Comparison of ENCODE assay signal across 8 cellular contexts in the genomic region with DNA sequence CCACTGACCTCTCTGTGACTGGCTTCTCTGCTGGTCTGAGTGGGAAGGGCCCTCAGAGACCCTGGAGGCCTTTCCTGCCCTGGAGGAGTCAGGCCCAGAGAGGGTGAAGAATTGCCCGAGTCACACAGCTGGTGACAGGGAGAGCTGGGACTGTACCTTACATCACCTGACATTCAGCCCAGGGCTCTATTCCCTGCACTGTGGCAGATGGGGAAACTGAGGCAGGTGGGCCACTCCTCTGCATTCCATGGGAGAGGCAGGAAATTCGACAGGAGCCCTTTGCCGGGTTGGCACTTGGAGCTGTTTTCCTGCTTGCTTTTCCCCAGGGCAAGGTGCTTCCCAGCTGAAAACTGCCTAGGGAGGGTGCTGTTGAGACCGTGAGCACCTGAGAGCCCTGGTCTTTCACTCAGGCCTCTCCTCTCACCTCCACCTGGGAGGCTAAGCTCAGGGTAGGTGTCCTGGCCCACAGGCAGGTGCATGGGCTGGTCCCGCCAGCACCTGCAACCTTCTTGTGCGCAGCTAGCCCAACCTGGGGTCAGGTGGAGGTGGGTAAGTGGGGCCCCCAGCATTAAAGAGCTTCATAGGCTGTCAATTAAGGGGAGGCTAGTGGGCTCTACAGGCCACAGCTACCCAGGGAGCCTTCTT. TPM values are rescaled to one million over a fixed set of nuclear protein-coding genes. Genes with fewer than 3 reads are reported as not detected.
DNase-seq lines count a peak whose midpoint lies in the region; ATAC-seq and TF ChIP-seq lines count a peak whose summit lies in the region.

No MANE protein-coding gene starts in this region.

- H3K9me3 ChIP-seq in colonic mucosa (no peaks in the 10 kb centered on the region), sigmoid colon (no peaks in the 10 kb centered on the region)

- DNase-seq in colonic mucosa (no peak), sigmoid colon (no peak), progenitor cell of endocrine pancreas (ENCODE audit: low spot score, unreplicated experiment) (no peak), NCI-H2081 (lab: John Stamatoyannopoulos, UW) (no peak)

- ATAC-seq in HG03521 (IDR thresholded peaks at IDR 0.05; ENCODE audit: unreplicated experiment) (peak; percentile 2), HG03025 (IDR thresholded peaks at IDR 0.05; ENCODE audit: low FRiP score, unreplicated experiment) (no peak), GM18498 (IDR thresholded peaks at IDR 0.05; ENCODE audit: unreplicated experiment) (no peak)

- peaks cover 2% of the 10 kb centered on the region for H3K36me3 Mint-ChIP-seq in progenitor cell of endocrine pancreas (ENCODE audit: insufficient read depth)

- no peak for TF ChIP-seq EP300 in sigmoid colon (IDR thresholded peaks at IDR 0.05)

- TF ChIP-seq CTCF in GM12875 (IDR thresholded peaks at IDR 0.05; ENCODE audit: borderline replicate concordance, insufficient read depth, low read depth, low read length) (0 out of 2 replicates have a peak, but pooled peaks have one; percentile 16), colonic mucosa (IDR thresholded peaks at IDR 0.05) (no peak), sigmoid colon (IDR thresholded peaks at IDR 0.05) (no peak), progenitor cell of endocrine pancreas (IDR thresholded peaks at IDR 0.05; ENCODE audit: unreplicated experiment) (no peak)

- H3K36me3 ChIP-seq in colonic mucosa (no peaks in the 10 kb centered on the region), sigmoid colon (no peaks in the 10 kb centered on the region)

- H3K4me3 ChIP-seq in GM12875 (ENCODE audit: low read depth, low read length) (peak overlapping the region; percentile 83), colonic mucosa (peak overlapping the region; percentile 22), sigmoid colon (peak overlapping the region in 2 of 4 donors; percentile 17 to 35)

- 72 to 79% methylated on average over 6 of the region's 6 CpGs for WGBS in sigmoid colon, 2 donors

- H3K4me3 Mint-ChIP-seq in progenitor cell of endocrine pancreas (ENCODE audit: low read depth): no peak overlapping the region

- H3K9me3 Mint-ChIP-seq in progenitor cell of endocrine pancreas (ENCODE audit: low read depth): peaks cover 4% of the 10 kb centered on the region

- H3K27ac Mint-ChIP-seq in progenitor cell of endocrine pancreas: no peak overlapping the region

- no peaks in the 10 kb centered on the region for H3K4me1 Mint-ChIP-seq in progenitor cell of endocrine pancreas (ENCODE audit: low read depth)

- H3K27me3 Mint-ChIP-seq in progenitor cell of endocrine pancreas: no peaks in the 10 kb centered on the region

- H3K9ac ChIP-seq in colonic mucosa (ENCODE audit: low read depth in 2 of 2, low read length in 2 of 2): peak overlapping the region; percentile 45 to 51

- intact Hi-C loops in colonic mucosa (cut with DNase I) (no loop called here), sigmoid colon (cut with DNase I) (no loop called here)

- H3K27ac ChIP-seq in colonic mucosa: peak overlapping the region; percentile 65
- peak overlapping the region; percentile 47 to 53 (median 50) for H3K27ac ChIP-seq in sigmoid colon

- TF ChIP-seq POLR2A in sigmoid colon (IDR thresholded peaks at IDR 0.05): no peak

- H3K4me1 ChIP-seq in colonic mucosa: peaks cover 3% of the 10 kb centered on the region
- no peaks in the 10 kb centered on the region for H3K4me1 ChIP-seq in sigmoid colon

- H3K27me3 ChIP-seq in colonic mucosa: no peaks in the 10 kb centered on the region
- no peaks in the 10 kb centered on the region for H3K27me3 ChIP-seq in sigmoid colon

RNA-seq across cellular contexts. Expression of a gene that starts 8.5 kb away (rescaled TPM):
- 10 to 100 TPM; 15.8 to 19.2 TPM for total RNA-seq in colonic mucosa
- total RNA-seq in sigmoid colon: 10 to 100 TPM in 3 of 4 donors, 1 to 10 TPM in 1; 8.9 to 16.8 (median 11.3) TPM
- polyA plus RNA-seq in sigmoid colon: 10 to 100 TPM in 1 of 3 donors, 1 to 10 TPM in 2; 1.2 to 24.0 (median 1.8) TPM
- total RNA-seq in progenitor cell of endocrine pancreas: 16.8 and 17.0 TPM in 2 replicates
